Comparison of ENCODE assay signal across 31 cellular contexts in genomic region chr3:120502116-120502515, GRCh38.
"Had no signal": no experiment of that assay in that cellular context is flagged by ENCODE, and none has a peak within 500 bp of the region (broad histone marks: within the 10 kb centered on the region; RNA-seq: fewer than 3 reads in every experiment).

No MANE protein-coding gene starts in this region.

- H3K27me3 ChIP-seq: neural progenitor cell, ovary, spleen, suprapubic skin, testis, tibial artery, transverse colon, vagina had no signal

- H3K27me3 Mint-ChIP-seq: progenitor cell of endocrine pancreas, type B pancreatic cell had no signal

- H3K36me3 Mint-ChIP-seq: natural killer cell; neural progenitor cell; stimulated activated memory B cell treated with anti-CD40 and anti-IgM and Interleukin-4, amounts not matched to agents 10 μg/mL and 1 μg/mL and 100 μg/mL, for 72 hours; type B pancreatic cell had no signal

- H2AFZ ChIP-seq: neural progenitor cell, parathyroid adenoma had no signal

- H3K9me3 ChIP-seq: ovary, psoas muscle, spleen, suprapubic skin, testis, tibial artery, transverse colon, vagina had no signal

- H3K4me3 Mint-ChIP-seq: natural killer cell; nephron; neural progenitor cell; stimulated activated memory B cell treated with anti-CD40 and anti-IgM and Interleukin-4, amounts not matched to agents 10 μg/mL and 1 μg/mL and 100 μg/mL, for 72 hours; stimulated activated naive CD8-positive, alpha-beta T cell treated with anti-CD3 and anti-CD28 coated beads, Interleukin-15, amount 100 ng/mL, for 72 hours; type B pancreatic cell had no signal

- ATAC-seq: natural killer cell; psoas muscle; right cardiac atrium; sciatic nerve; stimulated activated memory B cell treated with anti-CD40 and anti-IgM and Interleukin-4, amounts not matched to agents 10 μg/mL and 1 μg/mL and 100 μg/mL, for 72 hours; stimulated activated naive CD8-positive, alpha-beta T cell treated with anti-CD3 and anti-CD28 coated beads, Interleukin-15, amount 100 ng/mL, for 72 hours; stimulated activated naive CD8-positive, alpha-beta T cell treated with anti-CD3 and anti-CD28 coated beads, Interleukin-15, Interleukin-2, amounts not matched to agents 100 U/mL and 50 U/mL, for 24 hours had no signal

- H3K27ac Mint-ChIP-seq: natural killer cell; neural progenitor cell; progenitor cell of endocrine pancreas; stimulated activated memory B cell treated with anti-CD40 and anti-IgM and Interleukin-4, amounts not matched to agents 10 μg/mL and 1 μg/mL and 100 μg/mL, for 72 hours; stimulated activated naive CD8-positive, alpha-beta T cell treated with anti-CD3 and anti-CD28 coated beads, Interleukin-15, amount 100 ng/mL, for 72 hours; type B pancreatic cell had no signal

- H3K4me3 ChIP-seq: neural progenitor cell, ovary, psoas muscle, skin epidermis, smooth muscle cell, spleen, suprapubic skin, testis, tibial artery, transverse colon, vagina had no signal

- H3K27ac ChIP-seq: neural progenitor cell, ovary, parathyroid adenoma, psoas muscle, skin epidermis, spleen, suprapubic skin, testis, tibial artery, transverse colon, vagina had no signal

- H3K4me2 ChIP-seq: neural progenitor cell, smooth muscle cell had no signal

- FAIRE-seq: urothelium cell line had no signal

- H3K36me3 ChIP-seq: neural progenitor cell, ovary, spleen, suprapubic skin, tibial artery, transverse colon, vagina had no signal

- DNase-seq: natural killer cell; occipital lobe; ovary; posterior cingulate gyrus; psoas muscle; right cardiac atrium; spleen; stimulated activated CD4-positive, alpha-beta T cell treated with anti-CD3 and anti-CD28 coated beads, Interleukin-12 subunit alpha, Interleukin-12 subunit beta, amount 100 ng/mL, for 4 hours; stimulated activated CD4-positive, alpha-beta T cell treated with anti-CD3 and anti-CD28 coated beads, Interleukin-1b, Interleukin-23, amount 100 ng/mL, for 48 hours; stimulated activated CD4-positive, alpha-beta T cell treated with anti-CD3 and anti-CD28 coated beads, Interleukin-4, amount 100 ng/mL, for 1 hour; stimulated activated CD4-positive, alpha-beta T cell treated with anti-CD3 and anti-CD28 coated beads, Interleukin-4, amount 100 ng/mL, for 4 hours; stimulated activated CD8-positive, alpha-beta memory T cell treated with anti-CD3 and anti-CD28 coated beads, Interleukin-4, amount 100 ng/mL, for 48 hours; stimulated activated naive CD4-positive, alpha-beta T cell; stimulated activated naive CD8-positive, alpha-beta T cell treated with anti-CD3 and anti-CD28 coated beads, Interleukin-15, amount 100 ng/mL, for 72 hours; stimulated activated naive CD8-positive, alpha-beta T cell treated with anti-CD3 and anti-CD28 coated beads, Interleukin-15, Interleukin-2, amounts not matched to agents 100 U/mL and 50 U/mL, for 24 hours; substantia nigra; testis; tibial artery; transverse colon had no signal

- H3K9ac ChIP-seq: neural progenitor cell, parathyroid adenoma had no signal

- H3K79me2 ChIP-seq: parathyroid adenoma had no signal

- H3K4me1 ChIP-seq: parathyroid adenoma, psoas muscle, testis had no signal

- H3K9me3 Mint-ChIP-seq: natural killer cell; nephron; neural progenitor cell; stimulated activated memory B cell treated with anti-CD40 and anti-IgM and Interleukin-4, amounts not matched to agents 10 μg/mL and 1 μg/mL and 100 μg/mL, for 72 hours; stimulated activated naive CD8-positive, alpha-beta T cell treated with anti-CD3 and anti-CD28 coated beads, Interleukin-15, amount 100 ng/mL, for 72 hours; type B pancreatic cell had no signal

- H3K4me1 Mint-ChIP-seq: natural killer cell; stimulated activated memory B cell treated with anti-CD40 and anti-IgM and Interleukin-4, amounts not matched to agents 10 μg/mL and 1 μg/mL and 100 μg/mL, for 72 hours; stimulated activated naive CD8-positive, alpha-beta T cell treated with anti-CD3 and anti-CD28 coated beads, Interleukin-15, amount 100 ng/mL, for 72 hours had no signal
